ENCODE assay signal across 24 cellular contexts in genomic region chr7:35550831-35551230, GRCh38.
DNase-seq lines count a peak whose midpoint lies in the region; ATAC-seq and TF ChIP-seq lines count a peak whose summit lies in the region.
"Had no signal": no experiment of that assay in that cellular context is flagged by ENCODE, and none has a peak within 500 bp of the region (broad histone marks: within the 10 kb centered on the region; RNA-seq: fewer than 3 reads in every experiment).

No MANE protein-coding gene starts in this region.

- TF ChIP-seq CTCF in right atrium auricular region (IDR thresholded peaks at IDR 0.05) (no peak), osteocyte (IDR thresholded peaks at IDR 0.05) (no peak), psoas muscle (IDR thresholded peaks at IDR 0.05) (no peak)

- intact Hi-C loops in left cardiac atrium (cut with DNase I) = no loop called here
- intact Hi-C loops in psoas muscle (cut with DNase I) = no loop called here

- ATAC-seq in left cardiac atrium = no peak
- no peak for ATAC-seq in GM19455 (IDR thresholded peaks at IDR 0.05; ENCODE audit: unreplicated experiment)
- ATAC-seq in psoas muscle = no peak
- ATAC-seq: A549, GM12878 had no signal

- H3K4me1 Mint-ChIP-seq in osteocyte (ENCODE audit: unreplicated experiment) = no peaks in the 10 kb centered on the region
- H3K4me1 Mint-ChIP-seq: CD8-positive, alpha-beta memory T cell had no signal

- peaks cover 43% of the 10 kb centered on the region for H3K27me3 Mint-ChIP-seq in osteocyte (ENCODE audit: unreplicated experiment)

- no peak overlapping the region for H3K4me3 Mint-ChIP-seq in osteocyte (ENCODE audit: unreplicated experiment)
- H3K4me3 Mint-ChIP-seq: CD14-positive monocyte; CD4-positive, alpha-beta T cell; CD8-positive, alpha-beta memory T cell had no signal

- H3K4me1 ChIP-seq in right atrium auricular region = peaks cover 0 to 5% of the 10 kb centered on the region in 2 donors
- no peaks in the 10 kb centered on the region for H3K4me1 ChIP-seq in psoas muscle
- H3K4me1 ChIP-seq: A549, BE2C had no signal

- H3K27ac Mint-ChIP-seq in osteocyte (ENCODE audit: unreplicated experiment) = no peak overlapping the region
- H3K27ac Mint-ChIP-seq: CD14-positive monocyte; CD4-positive, alpha-beta T cell; CD8-positive, alpha-beta memory T cell had no signal

- H3K9me3 ChIP-seq in right atrium auricular region (no peaks in the 10 kb centered on the region), psoas muscle (no peaks in the 10 kb centered on the region)
- H3K9me3 ChIP-seq: A549; BE2C; BLaER1 treated with 17β-estradiol and CSF1 and Interleukin-3, amounts not matched to agents 10 nM and 100 nM had no signal

- peak; percentile 34 for DNase-seq in right atrium auricular region (ENCODE audit: low spot score)
- no peak for DNase-seq in left cardiac atrium
- DNase-seq in ecto neural progenitor cell (ENCODE audit: low spot score) = peak; percentile 29
- peak; percentile 59 for DNase-seq in osteocyte (ENCODE audit: extremely low spot score, unreplicated experiment)
- DNase-seq in activated T-cell treated with anti-CD3 and anti-CD28 coated beads, Interleukin-2, amount 50 U/mL, for 1 hour = no peak
- DNase-seq in psoas muscle = no peak
- DNase-seq: 8988T; ACHN; AML-193; BE2C; CD4-positive, alpha-beta T cell; CD8-positive, alpha-beta memory T cell; DMS 273 treated with DMSO at 0.1 percent for 48 hours; DMS79; EL; GDM1; GM23248; H7; HCEC 1CT had no signal

- H3K9me3 Mint-ChIP-seq in osteocyte (ENCODE audit: unreplicated experiment) = no peaks in the 10 kb centered on the region
- H3K9me3 Mint-ChIP-seq: CD4-positive, alpha-beta T cell; CD8-positive, alpha-beta memory T cell had no signal

- H3K27ac ChIP-seq in right atrium auricular region = no peak overlapping the region
- no peak overlapping the region for H3K27ac ChIP-seq in psoas muscle
- H3K27ac ChIP-seq: A549; BLaER1 treated with 17β-estradiol and CSF1 and Interleukin-3, amounts not matched to agents 10 nM and 100 nM; GM23248 had no signal

- no peaks in the 10 kb centered on the region for H3K36me3 ChIP-seq in right atrium auricular region
- no peaks in the 10 kb centered on the region for H3K36me3 ChIP-seq in psoas muscle (ENCODE audit: insufficient read depth in 1 of 2, low read depth in 1 of 2)
- H3K36me3 ChIP-seq: BE2C; BLaER1 treated with 17β-estradiol and CSF1 and Interleukin-3, amounts not matched to agents 10 nM and 100 nM had no signal

- WGBS in psoas muscle, 3 donors = 66 to 70% (median 70%) methylated on average over 5 of the region's 5 CpGs

- no peaks in the 10 kb centered on the region for H3K36me3 Mint-ChIP-seq in osteocyte (ENCODE audit: unreplicated experiment)
- H3K36me3 Mint-ChIP-seq: CD14-positive monocyte; CD8-positive, alpha-beta memory T cell had no signal

- H3K4me3 ChIP-seq in right atrium auricular region (no peak overlapping the region), psoas muscle (no peak overlapping the region)
- H3K4me3 ChIP-seq: A549; BLaER1 treated with 17β-estradiol and CSF1 and Interleukin-3, amounts not matched to agents 10 nM and 100 nM; GM12878; GM23248 had no signal

- no peaks in the 10 kb centered on the region for H3K27me3 ChIP-seq in right atrium auricular region
- no peaks in the 10 kb centered on the region for H3K27me3 ChIP-seq in psoas muscle (ENCODE audit: insufficient read depth in 3 of 3, low read length in 2 of 3)
- H3K27me3 ChIP-seq: BE2C; BLaER1 treated with 17β-estradiol and CSF1 and Interleukin-3, amounts not matched to agents 10 nM and 100 nM had no signal

Comparison
In these comparisons a context has a peak if more than half of its experiments do, and no peak if none do; other contexts are left out.
1. DNase-seq: peak in right atrium auricular region (single experiment), ecto neural progenitor cell (single experiment) and osteocyte (single experiment); none in left cardiac atrium (single experiment), activated T-cell treated with anti-CD3 and anti-CD28 coated beads, Interleukin-2, amount 50 U/mL, for 1 hour (single experiment) and psoas muscle (0 of 2).